Comparison of ENCODE assay signal across 20 cellular contexts in genomic region chr3:113717308-113717707, GRCh38. TPM values are rescaled to one million over a fixed set of nuclear protein-coding genes. Genes with fewer than 3 reads are reported as not detected.
A peak's percentile ranks its signal among the peaks of the same experiment; 100 is the strongest.
DNase-seq lines count a peak whose midpoint lies in the region; ATAC-seq, FAIRE-seq and TF ChIP-seq lines count a peak whose summit lies in the region.
"Had no signal": no experiment of that assay in that cellular context is flagged by ENCODE, and none has a peak within 500 bp of the region (broad histone marks: within the 10 kb centered on the region; RNA-seq: fewer than 3 reads in every experiment).

No MANE protein-coding gene starts in this region.

- TF ChIP-seq POLR2A in HepG2 (IDR thresholded peaks at IDR 0.05; ENCODE audit: insufficient read depth in 1 of 2, low read depth in 2 of 2, low read length in 2 of 2) = no peak
- TF ChIP-seq POLR2A in right lobe of liver (IDR thresholded peaks at IDR 0.05) = no peak

- in situ Hi-C loops in HepG2 (cut with HindIII; ENCODE audit: extremely low pct_ligation_motif_present, low pct_unique_long_range_greater_than_20kb) = no loop called here

- TF ChIP-seq EP300 in HepG2 (IDR thresholded peaks at IDR 0.05; ENCODE audit: low read depth in 2 of 2, low read length in 2 of 2) (no peak), HepG2 (CRISPR knock-in tag; IDR thresholded peaks at IDR 0.05; ENCODE audit: borderline replicate concordance) (no peak)

- H3K9ac ChIP-seq in HepG2 (ENCODE audit: insufficient read depth, low read depth, low read length) = no peak overlapping the region

- H3K4me1 ChIP-seq in HepG2 (ENCODE audit: insufficient read depth, low read length) = peaks cover 13% of the 10 kb centered on the region
- no peaks in the 10 kb centered on the region for H3K4me1 ChIP-seq in right lobe of liver
- H3K4me1 ChIP-seq in naive thymus-derived CD4-positive, alpha-beta T cell (ENCODE audit: control insufficient read depth in 2 of 2, insufficient read depth in 2 of 2, low read length in 2 of 2) = no peaks in the 10 kb centered on the region
- peaks cover 20% of the 10 kb centered on the region for H3K4me1 ChIP-seq in left ventricle myocardium inferior

- no peak overlapping the region for H3K4me3 Mint-ChIP-seq in activated naive CD8-positive, alpha-beta T cell treated with anti-CD3 and anti-CD28 coated beads for 36 hours
- no peak overlapping the region for H3K4me3 Mint-ChIP-seq in naive thymus-derived CD4-positive, alpha-beta T cell
- H3K4me3 Mint-ChIP-seq: CD8-positive, alpha-beta memory T cell had no signal

- H3K27ac Mint-ChIP-seq in activated naive CD8-positive, alpha-beta T cell treated with anti-CD3 and anti-CD28 coated beads for 36 hours = peak overlapping the region; percentile 80
- H3K27ac Mint-ChIP-seq in naive thymus-derived CD4-positive, alpha-beta T cell = peak overlapping the region in 6 of 9 donors; percentile 5 to 46 (median 25)

- TF ChIP-seq RAD21 in HepG2 (CRISPR knock-in tag; IDR thresholded peaks at IDR 0.05) = no peak

- H3K36me3 ChIP-seq in HepG2 (replicated peaks in 1 of 2; ENCODE audit: control insufficient read depth in 1 of 2, insufficient read depth in 2 of 2, low read length in 2 of 2) (peaks cover 4 to 23% of the 10 kb centered on the region in 2 experiments), right lobe of liver (peaks cover 0 to 27% (median 17%) of the 10 kb centered on the region in 4 donors), left ventricle myocardium inferior (peaks cover 30% of the 10 kb centered on the region)
- peaks cover 0 to 23% (median 20%) of the 10 kb centered on the region in 3 experiments for H3K36me3 ChIP-seq in naive thymus-derived CD4-positive, alpha-beta T cell (ENCODE audit: control insufficient read depth in 2 of 3, insufficient read depth in 3 of 3, low read length in 3 of 3)

- no TSS peak for BruUV-seq in HepG2 (replicated peaks; lab: Mats Ljungman, UMichigan)

- DNase-seq in HepG2 (ENCODE audit: low spot score) = no peak
- DNase-seq in right lobe of liver = no peak
- no peak for DNase-seq in activated naive CD8-positive, alpha-beta T cell treated with anti-CD3 and anti-CD28 coated beads for 36 hours
- DNase-seq in naive thymus-derived CD4-positive, alpha-beta T cell = no peak
- DNase-seq in left ventricle myocardium inferior = no peak
- DNase-seq in left lobe of liver (ENCODE audit: low spot score) = no peak
- DNase-seq: ACHN; C1 segment of cervical spinal cord; CD8-positive, alpha-beta memory T cell; DMS53; H7; KBM-7; NCI-H1105 treated with DMSO at 0.1 percent for 48 hours; NCI-H1694; NCI-H2081 treated with DMSO at 0.1 percent for 48 hours; NCI-H510A treated with DMSO at 0.1 percent for 48 hours; NCI-H774 had no signal

- FAIRE-seq in HepG2 (lab: Jason Lieb, UNC) = no peak
- FAIRE-seq: GM12891, RCC 7860 had no signal

- H3K4me1 Mint-ChIP-seq in activated naive CD8-positive, alpha-beta T cell treated with anti-CD3 and anti-CD28 coated beads for 36 hours = peaks cover 16% of the 10 kb centered on the region
- peaks cover 0 to 10% (median 4%) of the 10 kb centered on the region in 7 donors for H3K4me1 Mint-ChIP-seq in naive thymus-derived CD4-positive, alpha-beta T cell

- H3K4me3 ChIP-seq in HepG2 (replicated peaks in 1 of 3; ENCODE audit: insufficient read depth in 1 of 3, low read depth in 2 of 3, low read length in 3 of 3) (no peak overlapping the region), right lobe of liver (no peak overlapping the region), left ventricle myocardium inferior (no peak overlapping the region)
- H3K4me3 ChIP-seq in naive thymus-derived CD4-positive, alpha-beta T cell (ENCODE audit: low read length) = no peak overlapping the region

- H3K4me2 ChIP-seq in HepG2 (ENCODE audit: low read depth, low read length) = no peak overlapping the region

- H3K79me2 ChIP-seq in HepG2 (ENCODE audit: insufficient read depth, low read length) = no peaks in the 10 kb centered on the region

- no peak; the same call in 2 of the 3 replicates for ATAC-seq in HepG2
- ATAC-seq in right lobe of liver = no peak
- no peak for ATAC-seq in naive thymus-derived CD4-positive, alpha-beta T cell
- no peak for ATAC-seq in left lobe of liver
- ATAC-seq in GM21723 (IDR thresholded peaks at IDR 0.05; ENCODE audit: unreplicated experiment) = no peak

- no peaks in the 10 kb centered on the region for H4K20me1 ChIP-seq in HepG2 (ENCODE audit: insufficient read depth, low read length)

- H3K9me3 ChIP-seq in HepG2 (ENCODE audit: low read length) (no peaks in the 10 kb centered on the region), right lobe of liver (no peaks in the 10 kb centered on the region), left ventricle myocardium inferior (replicated peaks) (no peaks in the 10 kb centered on the region)
- no peaks in the 10 kb centered on the region for H3K9me3 ChIP-seq in naive thymus-derived CD4-positive, alpha-beta T cell (ENCODE audit: control insufficient read depth in 2 of 3, low read length in 3 of 3)

- H3K27me3 ChIP-seq in HepG2 (ENCODE audit: control insufficient read depth in 1 of 2, insufficient read depth in 2 of 2, low read length in 2 of 2) = no peaks in the 10 kb centered on the region
- H3K27me3 ChIP-seq in right lobe of liver = no peaks in the 10 kb centered on the region
- no peaks in the 10 kb centered on the region for H3K27me3 ChIP-seq in naive thymus-derived CD4-positive, alpha-beta T cell (ENCODE audit: control insufficient read depth in 2 of 2, insufficient read depth in 2 of 2, low read length in 2 of 2)
- no peaks in the 10 kb centered on the region for H3K27me3 ChIP-seq in left ventricle myocardium inferior (ENCODE audit: low read depth)

- no peak for TF ChIP-seq CTCF in HepG2 (CRISPR knock-in tag; IDR thresholded peaks at IDR 0.05)
- no peak for TF ChIP-seq CTCF in right lobe of liver (IDR thresholded peaks at IDR 0.05)
- TF ChIP-seq CTCF in left ventricle myocardium inferior (IDR thresholded peaks at IDR 0.05; ENCODE audit: borderline replicate concordance) = no peak

- POLR2A ChIA-PET in HepG2 (lab: Yijun Ruan, JAX) = no interaction called here
- POLR2A ChIA-PET in naive thymus-derived CD4-positive, alpha-beta T cell (lab: Charles Lee) = interaction anchor here (2.1 kb wide), 1 partner anchor 19 kb away, joined by 4 read pairs; no protein-coding TSS in a partner anchor

- intact Hi-C loops in HepG2 (cut with micrococcal nuclease; ENCODE audit: unreplicated experiment) (no loop called here), right lobe of liver (cut with DNase I) (no loop called here), left ventricle myocardium inferior (cut with micrococcal nuclease) (no loop called here)
- intact Hi-C loops in naive thymus-derived CD4-positive, alpha-beta T cell (cut with micrococcal nuclease) = no loop called here

- no peak overlapping the region for H2AFZ ChIP-seq in HepG2 (ENCODE audit: low read length)

- CTCF ChIA-PET in HepG2 (lab: Yijun Ruan, JAX; ENCODE audit: low intra/inter-chr PET ratio, low total read pairs) = no interaction called here
- CTCF ChIA-PET in naive thymus-derived CD4-positive, alpha-beta T cell (lab: Charles Lee) = no interaction called here

- H3K27me3 Mint-ChIP-seq in activated naive CD8-positive, alpha-beta T cell treated with anti-CD3 and anti-CD28 coated beads for 36 hours = peaks cover under 1% of the 10 kb centered on the region
- H3K27me3 Mint-ChIP-seq in naive thymus-derived CD4-positive, alpha-beta T cell = peaks cover 0 to 4% (median 0%) of the 10 kb centered on the region in 5 donors
- H3K27me3 Mint-ChIP-seq: CD8-positive, alpha-beta memory T cell had no signal

- peaks cover 31% of the 10 kb centered on the region for H3K36me3 Mint-ChIP-seq in activated naive CD8-positive, alpha-beta T cell treated with anti-CD3 and anti-CD28 coated beads for 36 hours
- H3K36me3 Mint-ChIP-seq in naive thymus-derived CD4-positive, alpha-beta T cell = peaks cover 0 to 33% (median 20%) of the 10 kb centered on the region in 5 donors

- 100% methylated on average over 3 of the region's 3 CpGs for WGBS in HepG2 (ENCODE audit: low lambda C conversion rate)
- WGBS in right lobe of liver (ENCODE audit: insufficient coverage, low coverage, low lambda C conversion rate, missing lambda C conversion rate) = 97% methylated on average over 3 of the region's 3 CpGs

- H3K27ac ChIP-seq in HepG2 (ENCODE audit: extremely low read length, insufficient read depth, low read length) (no peak overlapping the region), right lobe of liver (no peak overlapping the region), left ventricle myocardium inferior (replicated peaks) (no peak overlapping the region)
- no peak overlapping the region for H3K27ac ChIP-seq in naive thymus-derived CD4-positive, alpha-beta T cell (ENCODE audit: low read depth, low read length)

- H3K9me3 Mint-ChIP-seq in activated naive CD8-positive, alpha-beta T cell treated with anti-CD3 and anti-CD28 coated beads for 36 hours = no peaks in the 10 kb centered on the region
- H3K9me3 Mint-ChIP-seq in naive thymus-derived CD4-positive, alpha-beta T cell = no peaks in the 10 kb centered on the region
- H3K9me3 Mint-ChIP-seq: CD8-positive, alpha-beta memory T cell had no signal

RNA-seq across cellular contexts. Expression of gene USF3, which starts 20.9 kb away (rescaled TPM):
- total RNA-seq in HepG2 (2016; rRNA removed; fragmentation: Illumina TruSeq; extraction: Trizol) (6.3 and 13.3 TPM in 2 replicates), right lobe of liver (10 to 100 TPM; 12.1 to 20.3 (median 17.6) TPM), left ventricle myocardium inferior (13.4 TPM), left lobe of liver (17.9 TPM)
- 0.81 and 1.1 TPM in 2 replicates for total RNA-seq in HepG2 (2016; cell fraction: cytosol; rRNA removed; fragmentation: Illumina TruSeq; extraction: Trizol; ENCODE audit: low read depth)
- total RNA-seq in HepG2 (2016; cell fraction: insoluble cytoplasmic fraction; rRNA removed; fragmentation: Illumina TruSeq; extraction: Trizol) = 6.2 and 13.4 TPM in 2 replicates
- 3.6 and 3.8 TPM in 2 replicates for total RNA-seq in HepG2 (2016; cell fraction: membrane; rRNA removed; fragmentation: Illumina TruSeq; extraction: Trizol)
- 8.1 and 8.9 TPM in 2 replicates for total RNA-seq in HepG2 (2016; cell fraction: nucleus; rRNA removed; fragmentation: Illumina TruSeq; extraction: Trizol)
- polyA plus RNA-seq in HepG2 (2011; rRNA removed) = 10.9 and 15.2 TPM in 2 replicates
- 7.1 and 10.4 TPM in 2 replicates for polyA plus RNA-seq in HepG2 (2011; cell fraction: cytosol; rRNA removed)
- polyA plus RNA-seq in HepG2 (2011; cell fraction: nucleus; rRNA removed) = 6.2 and 6.7 TPM in 2 replicates
- polyA plus RNA-seq in HepG2 (2012) = 3.1 and 5.6 TPM in 2 replicates
- 0.45 and 0.46 TPM in 2 replicates for polyA plus RNA-seq in HepG2 (2016; cell fraction: cytosol; fragmentation: Illumina TruSeq; extraction: Trizol; ENCODE audit: low read depth)
- polyA plus RNA-seq in HepG2 (2016; cell fraction: insoluble cytoplasmic fraction; fragmentation: Illumina TruSeq; extraction: Trizol; ENCODE audit: low read depth) = 9.5 and 9.6 TPM in 2 replicates
- polyA plus RNA-seq in HepG2 (2016; cell fraction: membrane; fragmentation: Illumina TruSeq; extraction: Trizol; ENCODE audit: low read depth) = 1.2 and 1.5 TPM in 2 replicates
- polyA plus RNA-seq in HepG2 (2016; cell fraction: nucleus; fragmentation: Illumina TruSeq; extraction: Trizol; ENCODE audit: insufficient read depth, low read depth) = 9.5 and 10.8 TPM in 2 replicates
- 15.9 and 26.7 TPM in 2 replicates for polyA minus RNA-seq in HepG2 (2011; rRNA and poly(A)+ RNA removed; ENCODE audit: low replicate concordance)
- 14.4 and 15.1 TPM in 2 replicates for polyA minus RNA-seq in HepG2 (2011; cell fraction: cytosol; rRNA and poly(A)+ RNA removed)
- 20.2 and 23.6 TPM in 2 replicates for polyA minus RNA-seq in HepG2 (2011; cell fraction: nucleus; rRNA and poly(A)+ RNA removed)
- 10 to 100 TPM; 13.5 to 13.6 TPM for total RNA-seq in activated naive CD8-positive, alpha-beta T cell treated with anti-CD3 and anti-CD28 coated beads for 36 hours
- 10 to 100 TPM; 20.2 to 31.8 (median 22.6) TPM for total RNA-seq in naive thymus-derived CD4-positive, alpha-beta T cell
- polyA plus RNA-seq in naive thymus-derived CD4-positive, alpha-beta T cell = 1 to 10 TPM; 3.3 to 6.0 TPM

RNA-seq across cellular contexts. Expression of gene NAA50, which starts 28.7 kb away (rescaled TPM):
- total RNA-seq in HepG2 (2016; rRNA removed; fragmentation: Illumina TruSeq; extraction: Trizol) (233 and 352 TPM in 2 replicates), right lobe of liver (100 to 1,000 TPM in 2 of 6 experiments, 10 to 100 TPM in 4; 56.1 to 130 (median 60.9) TPM), left ventricle myocardium inferior (75.0 TPM), left lobe of liver (54.7 TPM)
- 12.6 and 14.6 TPM in 2 replicates for total RNA-seq in HepG2 (2016; cell fraction: cytosol; rRNA removed; fragmentation: Illumina TruSeq; extraction: Trizol; ENCODE audit: low read depth)
- 240 and 363 TPM in 2 replicates for total RNA-seq in HepG2 (2016; cell fraction: insoluble cytoplasmic fraction; rRNA removed; fragmentation: Illumina TruSeq; extraction: Trizol)
- 93.6 and 101 TPM in 2 replicates for total RNA-seq in HepG2 (2016; cell fraction: membrane; rRNA removed; fragmentation: Illumina TruSeq; extraction: Trizol)
- 92.1 and 103 TPM in 2 replicates for total RNA-seq in HepG2 (2016; cell fraction: nucleus; rRNA removed; fragmentation: Illumina TruSeq; extraction: Trizol)
- 30.2 and 30.3 TPM in 2 replicates for polyA plus RNA-seq in HepG2 (2011; rRNA removed)
- polyA plus RNA-seq in HepG2 (2011; cell fraction: cytosol; rRNA removed) = 28.8 and 35.6 TPM in 2 replicates
- polyA plus RNA-seq in HepG2 (2011; cell fraction: nucleus; rRNA removed) = 19.7 and 21.7 TPM in 2 replicates
- 89.2 and 99.4 TPM in 2 replicates for polyA plus RNA-seq in HepG2 (2012)
- 12.6 and 13.9 TPM in 2 replicates for polyA plus RNA-seq in HepG2 (2016; cell fraction: cytosol; fragmentation: Illumina TruSeq; extraction: Trizol; ENCODE audit: low read depth)
- polyA plus RNA-seq in HepG2 (2016; cell fraction: insoluble cytoplasmic fraction; fragmentation: Illumina TruSeq; extraction: Trizol; ENCODE audit: low read depth) = 253 and 261 TPM in 2 replicates
- polyA plus RNA-seq in HepG2 (2016; cell fraction: membrane; fragmentation: Illumina TruSeq; extraction: Trizol; ENCODE audit: low read depth) = 48.2 and 51.0 TPM in 2 replicates
- 111 TPM in 2 replicates for polyA plus RNA-seq in HepG2 (2016; cell fraction: nucleus; fragmentation: Illumina TruSeq; extraction: Trizol; ENCODE audit: insufficient read depth, low read depth)
- 32.6 and 46.0 TPM in 2 replicates for polyA minus RNA-seq in HepG2 (2011; rRNA and poly(A)+ RNA removed; ENCODE audit: low replicate concordance)
- 49.0 and 66.5 TPM in 2 replicates for polyA minus RNA-seq in HepG2 (2011; cell fraction: cytosol; rRNA and poly(A)+ RNA removed)
- polyA minus RNA-seq in HepG2 (2011; cell fraction: nucleus; rRNA and poly(A)+ RNA removed) = 21.6 and 26.0 TPM in 2 replicates
- total RNA-seq in activated naive CD8-positive, alpha-beta T cell treated with anti-CD3 and anti-CD28 coated beads for 36 hours = 100 to 1,000 TPM; 199 to 200 TPM
- total RNA-seq in naive thymus-derived CD4-positive, alpha-beta T cell = 10 to 100 TPM; 38.2 to 89.9 (median 50.6) TPM
- polyA plus RNA-seq in naive thymus-derived CD4-positive, alpha-beta T cell = 10 to 100 TPM; 55.4 to 57.9 TPM

RNA-seq across cellular contexts. Expression of gene ATP6V1A, which starts 29.5 kb away (rescaled TPM):
- total RNA-seq in HepG2 (2016; rRNA removed; fragmentation: Illumina TruSeq; extraction: Trizol) (95.1 and 171 TPM in 2 replicates), right lobe of liver (10 to 100 TPM; 39.6 to 52.7 (median 47.7) TPM), left ventricle myocardium inferior (21.4 TPM), left lobe of liver (48.8 TPM)
- 4.1 and 4.6 TPM in 2 replicates for total RNA-seq in HepG2 (2016; cell fraction: cytosol; rRNA removed; fragmentation: Illumina TruSeq; extraction: Trizol; ENCODE audit: low read depth)
- 94.7 and 166 TPM in 2 replicates for total RNA-seq in HepG2 (2016; cell fraction: insoluble cytoplasmic fraction; rRNA removed; fragmentation: Illumina TruSeq; extraction: Trizol)
- total RNA-seq in HepG2 (2016; cell fraction: membrane; rRNA removed; fragmentation: Illumina TruSeq; extraction: Trizol) = 18.8 and 23.0 TPM in 2 replicates
- 48.7 and 55.1 TPM in 2 replicates for total RNA-seq in HepG2 (2016; cell fraction: nucleus; rRNA removed; fragmentation: Illumina TruSeq; extraction: Trizol)
- polyA plus RNA-seq in HepG2 (2011; rRNA removed) = 21.7 and 23.4 TPM in 2 replicates
- 10.7 and 17.6 TPM in 2 replicates for polyA plus RNA-seq in HepG2 (2011; cell fraction: cytosol; rRNA removed)
- polyA plus RNA-seq in HepG2 (2011; cell fraction: nucleus; rRNA removed) = 4.8 and 6.2 TPM in 2 replicates
- 17.0 and 26.8 TPM in 2 replicates for polyA plus RNA-seq in HepG2 (2012)
- polyA plus RNA-seq in HepG2 (2016; cell fraction: cytosol; fragmentation: Illumina TruSeq; extraction: Trizol; ENCODE audit: low read depth) = 1.5 TPM in 2 replicates
- polyA plus RNA-seq in HepG2 (2016; cell fraction: insoluble cytoplasmic fraction; fragmentation: Illumina TruSeq; extraction: Trizol; ENCODE audit: low read depth) = 61.1 and 63.7 TPM in 2 replicates
- 5.9 and 6.6 TPM in 2 replicates for polyA plus RNA-seq in HepG2 (2016; cell fraction: membrane; fragmentation: Illumina TruSeq; extraction: Trizol; ENCODE audit: low read depth)
- polyA plus RNA-seq in HepG2 (2016; cell fraction: nucleus; fragmentation: Illumina TruSeq; extraction: Trizol; ENCODE audit: insufficient read depth, low read depth) = 37.6 and 38.2 TPM in 2 replicates
- polyA minus RNA-seq in HepG2 (2011; rRNA and poly(A)+ RNA removed; ENCODE audit: low replicate concordance) = 33.3 and 77.8 TPM in 2 replicates
- polyA minus RNA-seq in HepG2 (2011; cell fraction: cytosol; rRNA and poly(A)+ RNA removed) = 39.8 and 40.8 TPM in 2 replicates
- polyA minus RNA-seq in HepG2 (2011; cell fraction: nucleus; rRNA and poly(A)+ RNA removed) = 19.3 and 28.3 TPM in 2 replicates
- total RNA-seq in activated naive CD8-positive, alpha-beta T cell treated with anti-CD3 and anti-CD28 coated beads for 36 hours = 10 to 100 TPM; 50.1 to 57.1 TPM
- total RNA-seq in naive thymus-derived CD4-positive, alpha-beta T cell = 10 to 100 TPM; 11.9 to 44.8 (median 28.1) TPM
- polyA plus RNA-seq in naive thymus-derived CD4-positive, alpha-beta T cell = 10 to 100 TPM; 29.0 to 41.1 TPM
